In genomic region chr19:56958428-56958827, GRCh38 we compare ENCODE assay signal across 17 cellular contexts.
DNase-seq lines count a peak whose midpoint lies in the region; ATAC-seq lines count a peak whose summit lies in the region.
"Had no signal": no experiment of that assay in that cellular context is flagged by ENCODE, and none has a peak within 500 bp of the region (broad histone marks: within the 10 kb centered on the region; RNA-seq: fewer than 3 reads in every experiment).

No MANE protein-coding gene starts in this region.

- H2AFZ ChIP-seq in trophoblast cell (ENCODE audit: insufficient read depth, low read length, poor library complexity), result no peak overlapping the region

- no peak overlapping the region for H3K18ac ChIP-seq in trophoblast cell (ENCODE audit: low read length)

- no CpG with 5 or more reads among the region's 8 CpGs for WGBS in trophoblast cell (ENCODE audit: extremely low coverage, insufficient coverage, insufficient read length)

- no peak overlapping the region for H4K8ac ChIP-seq in trophoblast cell (ENCODE audit: low read depth, low read length)

- no peak overlapping the region for H3K4ac ChIP-seq in trophoblast cell (ENCODE audit: low read depth, low read length)

- no peak overlapping the region for H3K9ac ChIP-seq in trophoblast cell (ENCODE audit: low read length)

- peaks cover 2 to 3% of the 10 kb centered on the region in 2 experiments for H3K4me1 ChIP-seq in trophoblast cell (ENCODE audit: control insufficient read depth in 1 of 2, insufficient read depth in 2 of 2, low read length in 2 of 2)
- H3K4me1 ChIP-seq: BE2C, Peyer's patch had no signal

- H2BK12ac ChIP-seq in trophoblast cell (ENCODE audit: low read length), result no peak overlapping the region

- peaks cover 2% of the 10 kb centered on the region for H3K27me3 ChIP-seq in trophoblast cell (ENCODE audit: insufficient read depth, low read length)
- H3K27me3 ChIP-seq: BE2C, Peyer's patch had no signal

- no peak overlapping the region for H2BK5ac ChIP-seq in trophoblast cell (ENCODE audit: low read depth, low read length, poor library complexity)

- no peak overlapping the region for H4K12ac ChIP-seq in trophoblast cell (ENCODE audit: low read depth, low read length)

- H3K4me2 ChIP-seq in trophoblast cell (ENCODE audit: low read length), result no peak overlapping the region

- H4K91ac ChIP-seq in trophoblast cell (ENCODE audit: low read depth, low read length), result no peak overlapping the region

- no peak overlapping the region for H2BK120ac ChIP-seq in trophoblast cell (ENCODE audit: insufficient read depth, low read length, poor library complexity)

- no peaks in the 10 kb centered on the region for H3K79me2 ChIP-seq in trophoblast cell (ENCODE audit: control insufficient read depth, insufficient read depth, low read length, poor library complexity)

- H3K9me3 ChIP-seq in trophoblast cell (ENCODE audit: insufficient read depth, low read depth, low read length), result peaks cover 22% of the 10 kb centered on the region
- H3K9me3 ChIP-seq: BE2C had no signal

- H3K14ac ChIP-seq in trophoblast cell (ENCODE audit: low read length), result no peak overlapping the region

- no peak overlapping the region for H2AK5ac ChIP-seq in trophoblast cell (ENCODE audit: low read length)

- no peak for ATAC-seq in HG02678 (IDR thresholded peaks at IDR 0.05; ENCODE audit: unreplicated experiment)

- H3K4me3 ChIP-seq in trophoblast cell (ENCODE audit: low read depth, low read length), result no peak overlapping the region
- H3K4me3 ChIP-seq: Peyer's patch had no signal

- no peaks in the 10 kb centered on the region for H3K36me3 ChIP-seq in trophoblast cell (ENCODE audit: control insufficient read depth in 1 of 2, insufficient read depth in 2 of 2, low read length in 2 of 2)
- H3K36me3 ChIP-seq: BE2C, Peyer's patch had no signal

- no peak overlapping the region for H3K23ac ChIP-seq in trophoblast cell (ENCODE audit: low read length)

- H3K79me1 ChIP-seq in trophoblast cell (ENCODE audit: low read length), result no peaks in the 10 kb centered on the region

- H3K27ac ChIP-seq in trophoblast cell (ENCODE audit: low read depth, low read length), result no peak overlapping the region
- H3K27ac ChIP-seq: HL-60, Peyer's patch had no signal

- DNase-seq in NCI-H748 (lab: John Stamatoyannopoulos, UW; ENCODE audit: unreplicated experiment) (peak; percentile 74), NCI-H748 treated with DMSO at 0.1 percent for 48 hours (lab: John Stamatoyannopoulos, UW) (no peak), NCI-H2227 treated with DMSO at 0.1 percent for 48 hours (lab: John Stamatoyannopoulos, UW) (peak; percentile 91), left kidney (ENCODE audit: low read depth, low spot score) (peak; percentile 95), trophoblast cell (peak; percentile 99), NCI-H2081 treated with DMSO at 0.1 percent for 48 hours (lab: John Stamatoyannopoulos, UW) (no peak)
- DNase-seq: BE2C, KBM-7, MM.1S, NCI-H1048, NCI-H187, NCI-H446, NCI-H69, Peyer's patch, T-helper 1 cell had no signal

Comparison
In these comparisons a context has a peak if more than half of its experiments do, and no peak if none do; other contexts are left out.
1. DNase-seq: peak in NCI-H748 (single experiment), NCI-H2227 treated with DMSO at 0.1 percent for 48 hours (single experiment), left kidney (single experiment) and trophoblast cell (2 of 2); none in NCI-H748 treated with DMSO at 0.1 percent for 48 hours (single experiment) and NCI-H2081 treated with DMSO at 0.1 percent for 48 hours (single experiment).